ENCODE assay signal across 21 cellular contexts in genomic region chr13:77674802-77675201, GRCh38.
"Had no signal": no experiment of that assay in that cellular context is flagged by ENCODE, and none has a peak within 500 bp of the region (broad histone marks: within the 10 kb centered on the region; RNA-seq: fewer than 3 reads in every experiment).

No MANE protein-coding gene starts in this region.

- H3K36me3 ChIP-seq: adrenal gland, MG63 had no signal

- ATAC-seq: activated CD8-positive, alpha-beta T cell treated with anti-CD3 and anti-CD28 coated beads, Interleukin-2, amount 10 ng/mL, durations not matched to agents 7 days and 5 days had no signal

- H3K36me3 Mint-ChIP-seq: activated naive CD8-positive, alpha-beta T cell treated with anti-CD3 and anti-CD28 coated beads, Interleukin-2, amount 10 ng/mL, durations not matched to agents 7 days and 5 days had no signal

- H3K9me3 ChIP-seq: adrenal gland, MG63 had no signal

- H3K27ac ChIP-seq: adrenal gland, PC-9 had no signal

- H3K27ac Mint-ChIP-seq: activated CD8-positive, alpha-beta T cell treated with anti-CD3 and anti-CD28 coated beads, Interleukin-2, amount 10 ng/mL, durations not matched to agents 7 days and 5 days; activated naive CD8-positive, alpha-beta T cell treated with anti-CD3 and anti-CD28 coated beads, Interleukin-2, amount 10 ng/mL, durations not matched to agents 7 days and 5 days; T-helper 1 cell treated with Interleukin-12 subunit alpha and Interleukin-12 subunit beta and Interleukin-4 antibody, amounts not matched to agents 30 μg/mL and 1 μg/mL, for 36 hours had no signal

- H3K27me3 ChIP-seq: adrenal gland, MG63 had no signal

- H3K4me3 Mint-ChIP-seq: activated CD8-positive, alpha-beta T cell treated with anti-CD3 and anti-CD28 coated beads, Interleukin-2, amount 10 ng/mL, durations not matched to agents 7 days and 5 days; activated naive CD8-positive, alpha-beta T cell treated with anti-CD3 and anti-CD28 coated beads, Interleukin-2, amount 10 ng/mL, durations not matched to agents 7 days and 5 days; T-helper 1 cell treated with Interleukin-12 subunit alpha and Interleukin-12 subunit beta and Interleukin-4 antibody, amounts not matched to agents 30 μg/mL and 1 μg/mL, for 36 hours had no signal

- DNase-seq: activated CD4-positive, alpha-beta T cell treated with anti-CD3 and anti-CD28 coated beads for 48 hours; activated CD4-positive, alpha-beta T cell treated with anti-CD3 and anti-CD28 coated beads, Interleukin-2, amount 50 U/mL, for 4 hours; activated CD4-positive, CD25-positive, alpha-beta regulatory T cell treated with anti-CD3 and anti-CD28 coated beads, Interleukin-2, amount 50 U/mL, for 72 hours; activated CD8-positive, alpha-beta memory T cell treated with anti-CD3 and anti-CD28 coated beads, Interleukin-2, amount 50 U/mL, for 48 hours; activated CD8-positive, alpha-beta T cell treated with anti-CD3 and anti-CD28 coated beads, Interleukin-2, amount 10 ng/mL, durations not matched to agents 7 days and 5 days; activated naive CD4-positive, alpha-beta T cell treated with anti-CD3 and anti-CD28 coated beads, Interleukin-2, amount 50 U/mL, for 16 hours; activated naive CD8-positive, alpha-beta T cell treated with anti-CD3 and anti-CD28 coated beads, Interleukin-2, amount 10 ng/mL, durations not matched to agents 7 days and 5 days; activated T-cell treated with anti-CD3 and anti-CD28 coated beads, Interleukin-2, amount 50 U/mL, for 1 hour; adrenal gland; anterior cingulate cortex; MG63; MV-4-11; NCI-H1092 treated with DMSO at 0.1 percent for 48 hours; NCI-H1417 treated with DMSO at 0.1 percent for 48 hours; NCI-H1694; NCI-H2029; NCI-H2107; NCI-H510A treated with DMSO at 0.1 percent for 48 hours; PC-9; SHP77 treated with DMSO at 0.1 percent for 48 hours had no signal

- H2AFZ ChIP-seq: PC-9 had no signal

- H3K4me3 ChIP-seq: adrenal gland, MG63, PC-9 had no signal

- H3K4me2 ChIP-seq: PC-9 had no signal
